Comparison of ENCODE assay signal across 3 cellular contexts in genomic region chr1:169236143-169236542, GRCh38.
TF ChIP-seq lines count a peak whose summit lies in the region.

No MANE protein-coding gene starts in this region.

TF ChIP-seq in liver, 16 proteins besides CTCF, POLR2A, EP300 and RAD21:
- TF ChIP-seq FOXA1 (IDR thresholded peaks at IDR 0.05) (no peak), ZBTB33 (IDR thresholded peaks at IDR 0.05) (no peak), HNF4G (IDR thresholded peaks at IDR 0.05) (no peak), TAF1 (conservative IDR thresholded peaks at IDR 0.05) (no peak), HNF4A (conservative IDR thresholded peaks at IDR 0.05) (no peak), SP1 (IDR thresholded peaks at IDR 0.05) (no peak), YY1 (IDR thresholded peaks at IDR 0.05) (no peak), GABPA (IDR thresholded peaks at IDR 0.05 in 1 of 2, conservative IDR thresholded peaks at IDR 0.05 in 1 of 2) (no peak), JUND (IDR thresholded peaks at IDR 0.05) (no peak)
- TF ChIP-seq, protein P1, sequence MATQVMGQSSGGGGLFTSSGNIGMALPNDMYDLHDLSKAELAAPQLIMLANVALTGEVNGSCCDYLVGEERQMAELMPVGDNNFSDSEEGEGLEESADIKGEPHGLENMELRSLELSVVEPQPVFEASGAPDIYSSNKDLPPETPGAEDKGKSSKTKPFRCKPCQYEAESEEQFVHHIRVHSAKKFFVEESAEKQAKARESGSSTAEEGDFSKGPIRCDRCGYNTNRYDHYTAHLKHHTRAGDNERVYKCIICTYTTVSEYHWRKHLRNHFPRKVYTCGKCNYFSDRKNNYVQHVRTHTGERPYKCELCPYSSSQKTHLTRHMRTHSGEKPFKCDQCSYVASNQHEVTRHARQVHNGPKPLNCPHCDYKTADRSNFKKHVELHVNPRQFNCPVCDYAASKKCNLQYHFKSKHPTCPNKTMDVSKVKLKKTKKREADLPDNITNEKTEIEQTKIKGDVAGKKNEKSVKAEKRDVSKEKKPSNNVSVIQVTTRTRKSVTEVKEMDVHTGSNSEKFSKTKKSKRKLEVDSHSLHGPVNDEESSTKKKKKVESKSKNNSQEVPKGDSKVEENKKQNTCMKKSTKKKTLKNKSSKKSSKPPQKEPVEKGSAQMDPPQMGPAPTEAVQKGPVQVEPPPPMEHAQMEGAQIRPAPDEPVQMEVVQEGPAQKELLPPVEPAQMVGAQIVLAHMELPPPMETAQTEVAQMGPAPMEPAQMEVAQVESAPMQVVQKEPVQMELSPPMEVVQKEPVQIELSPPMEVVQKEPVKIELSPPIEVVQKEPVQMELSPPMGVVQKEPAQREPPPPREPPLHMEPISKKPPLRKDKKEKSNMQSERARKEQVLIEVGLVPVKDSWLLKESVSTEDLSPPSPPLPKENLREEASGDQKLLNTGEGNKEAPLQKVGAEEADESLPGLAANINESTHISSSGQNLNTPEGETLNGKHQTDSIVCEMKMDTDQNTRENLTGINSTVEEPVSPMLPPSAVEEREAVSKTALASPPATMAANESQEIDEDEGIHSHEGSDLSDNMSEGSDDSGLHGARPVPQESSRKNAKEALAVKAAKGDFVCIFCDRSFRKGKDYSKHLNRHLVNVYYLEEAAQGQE (IDR thresholded peaks at IDR 0.05): no peak
- TF ChIP-seq, protein P2, sequence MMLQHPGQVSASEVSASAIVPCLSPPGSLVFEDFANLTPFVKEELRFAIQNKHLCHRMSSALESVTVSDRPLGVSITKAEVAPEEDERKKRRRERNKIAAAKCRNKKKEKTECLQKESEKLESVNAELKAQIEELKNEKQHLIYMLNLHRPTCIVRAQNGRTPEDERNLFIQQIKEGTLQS (IDR thresholded peaks at IDR 0.05): no peak

TF ChIP-seq in HepG2, 621 proteins besides CTCF, POLR2A, EP300 and RAD21:
- TF ChIP-seq FOXJ3 (CRISPR knock-in tag; IDR thresholded peaks at IDR 0.05; ENCODE audit: borderline replicate concordance) (no peak), NFIB (CRISPR knock-in tag; IDR thresholded peaks at IDR 0.05; ENCODE audit: borderline replicate concordance) (no peak), ZNF441 (CRISPR knock-in tag; IDR thresholded peaks at IDR 0.05; ENCODE audit: borderline replicate concordance) (no peak), ZFYVE20 (CRISPR knock-in tag; IDR thresholded peaks at IDR 0.05; ENCODE audit: borderline replicate concordance, low read depth) (no peak)

TF ChIP-seq in endothelial cell of umbilical vein, 7 proteins besides CTCF, POLR2A, EP300 and RAD21:
- TF ChIP-seq FOS (IDR thresholded peaks at IDR 0.05; ENCODE audit: borderline replicate concordance, insufficient read depth, low read length): no peak
- no peak for TF ChIP-seq EZH2 (IDR thresholded peaks at IDR 0.05; ENCODE audit: borderline replicate concordance, low read depth, low read length, severe bottlenecking)
- TF ChIP-seq JUN (IDR thresholded peaks at IDR 0.05; ENCODE audit: borderline replicate concordance, insufficient read depth, insufficient read length, low read depth): no peak
- no peak for TF ChIP-seq GATA2 (IDR thresholded peaks at IDR 0.05; ENCODE audit: insufficient read depth, insufficient read length, low read depth, low read length)
- TF ChIP-seq MYC (IDR thresholded peaks at IDR 0.05; ENCODE audit: low read depth, low read length): no peak
- no peak for TF ChIP-seq POLR2AphosphoS5 (IDR thresholded peaks at IDR 0.05; ENCODE audit: insufficient read depth, low read depth, low read length)
- no peak for TF ChIP-seq MAX (IDR thresholded peaks at IDR 0.05; ENCODE audit: insufficient read depth, insufficient read length)
